ENCODE assay signal across 2 cellular contexts in the genomic region with DNA sequence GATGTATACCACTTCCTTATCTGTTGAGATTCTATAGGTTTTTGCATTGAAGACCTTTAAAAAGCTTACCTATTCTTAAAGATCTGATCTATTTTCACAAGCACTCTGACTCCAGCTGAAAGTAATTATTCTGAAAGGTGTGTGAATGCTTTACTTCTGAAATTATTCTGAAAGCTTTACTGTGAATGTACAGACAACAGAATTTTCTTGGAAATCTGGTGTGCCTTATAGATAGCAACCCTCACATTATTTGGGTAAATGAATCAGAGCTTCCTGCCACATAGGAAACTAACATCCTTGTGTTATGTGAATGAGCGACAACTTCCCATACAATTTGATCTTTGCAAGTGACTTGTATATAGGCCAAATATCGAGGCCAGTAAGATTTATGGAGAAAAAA.
TF ChIP-seq lines count a peak whose summit lies in the region.

No MANE protein-coding gene starts in this region.

TF ChIP-seq in SK-N-SH, 30 proteins besides CTCF, POLR2A, EP300 and RAD21:
- TF ChIP-seq SIN3A (IDR thresholded peaks at IDR 0.05; ENCODE audit: borderline replicate concordance, low read depth, low read length) = no peak
- TF ChIP-seq MXI1 (IDR thresholded peaks at IDR 0.05; ENCODE audit: low read depth, low read length) = no peak
- TF ChIP-seq, protein P1, sequence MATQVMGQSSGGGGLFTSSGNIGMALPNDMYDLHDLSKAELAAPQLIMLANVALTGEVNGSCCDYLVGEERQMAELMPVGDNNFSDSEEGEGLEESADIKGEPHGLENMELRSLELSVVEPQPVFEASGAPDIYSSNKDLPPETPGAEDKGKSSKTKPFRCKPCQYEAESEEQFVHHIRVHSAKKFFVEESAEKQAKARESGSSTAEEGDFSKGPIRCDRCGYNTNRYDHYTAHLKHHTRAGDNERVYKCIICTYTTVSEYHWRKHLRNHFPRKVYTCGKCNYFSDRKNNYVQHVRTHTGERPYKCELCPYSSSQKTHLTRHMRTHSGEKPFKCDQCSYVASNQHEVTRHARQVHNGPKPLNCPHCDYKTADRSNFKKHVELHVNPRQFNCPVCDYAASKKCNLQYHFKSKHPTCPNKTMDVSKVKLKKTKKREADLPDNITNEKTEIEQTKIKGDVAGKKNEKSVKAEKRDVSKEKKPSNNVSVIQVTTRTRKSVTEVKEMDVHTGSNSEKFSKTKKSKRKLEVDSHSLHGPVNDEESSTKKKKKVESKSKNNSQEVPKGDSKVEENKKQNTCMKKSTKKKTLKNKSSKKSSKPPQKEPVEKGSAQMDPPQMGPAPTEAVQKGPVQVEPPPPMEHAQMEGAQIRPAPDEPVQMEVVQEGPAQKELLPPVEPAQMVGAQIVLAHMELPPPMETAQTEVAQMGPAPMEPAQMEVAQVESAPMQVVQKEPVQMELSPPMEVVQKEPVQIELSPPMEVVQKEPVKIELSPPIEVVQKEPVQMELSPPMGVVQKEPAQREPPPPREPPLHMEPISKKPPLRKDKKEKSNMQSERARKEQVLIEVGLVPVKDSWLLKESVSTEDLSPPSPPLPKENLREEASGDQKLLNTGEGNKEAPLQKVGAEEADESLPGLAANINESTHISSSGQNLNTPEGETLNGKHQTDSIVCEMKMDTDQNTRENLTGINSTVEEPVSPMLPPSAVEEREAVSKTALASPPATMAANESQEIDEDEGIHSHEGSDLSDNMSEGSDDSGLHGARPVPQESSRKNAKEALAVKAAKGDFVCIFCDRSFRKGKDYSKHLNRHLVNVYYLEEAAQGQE (IDR thresholded peaks at IDR 0.05; ENCODE audit: low read depth, low read length) = no peak
- no peak for TF ChIP-seq POLR2AphosphoS5 (IDR thresholded peaks at IDR 0.05; ENCODE audit: low read depth, low read length)
- TF ChIP-seq, protein P2, sequence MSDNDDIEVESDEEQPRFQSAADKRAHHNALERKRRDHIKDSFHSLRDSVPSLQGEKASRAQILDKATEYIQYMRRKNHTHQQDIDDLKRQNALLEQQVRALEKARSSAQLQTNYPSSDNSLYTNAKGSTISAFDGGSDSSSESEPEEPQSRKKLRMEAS (IDR thresholded peaks at IDR 0.05; ENCODE audit: low read depth) = no peak

TF ChIP-seq in SK-N-SH treated with all-trans-retinoic acid at 6 μM for 48 hours, 23 proteins besides CTCF, POLR2A, EP300 and RAD21:
- no peak for TF ChIP-seq OSR1 (CRISPR knock-in tag; IDR thresholded peaks at IDR 0.05)
- no peak for TF ChIP-seq GLIS3 (CRISPR knock-in tag; IDR thresholded peaks at IDR 0.05)
- TF ChIP-seq, protein P3, sequence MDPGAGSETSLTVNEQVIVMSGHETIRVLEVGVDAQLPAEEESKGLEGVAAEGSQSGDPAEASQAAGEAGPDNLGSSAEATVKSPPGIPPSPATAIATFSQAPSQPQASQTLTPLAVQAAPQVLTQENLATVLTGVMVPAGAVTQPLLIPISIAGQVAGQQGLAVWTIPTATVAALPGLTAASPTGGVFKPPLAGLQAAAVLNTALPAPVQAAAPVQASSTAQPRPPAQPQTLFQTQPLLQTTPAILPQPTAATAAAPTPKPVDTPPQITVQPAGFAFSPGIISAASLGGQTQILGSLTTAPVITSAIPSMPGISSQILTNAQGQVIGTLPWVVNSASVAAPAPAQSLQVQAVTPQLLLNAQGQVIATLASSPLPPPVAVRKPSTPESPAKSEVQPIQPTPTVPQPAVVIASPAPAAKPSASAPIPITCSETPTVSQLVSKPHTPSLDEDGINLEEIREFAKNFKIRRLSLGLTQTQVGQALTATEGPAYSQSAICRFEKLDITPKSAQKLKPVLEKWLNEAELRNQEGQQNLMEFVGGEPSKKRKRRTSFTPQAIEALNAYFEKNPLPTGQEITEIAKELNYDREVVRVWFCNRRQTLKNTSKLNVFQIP (CRISPR knock-in tag; IDR thresholded peaks at IDR 0.05; ENCODE audit: borderline replicate concordance, low read depth) = no peak
- TF ChIP-seq ZFP30 (CRISPR knock-in tag; IDR thresholded peaks at IDR 0.05) = no peak
- TF ChIP-seq CSDC2 (CRISPR knock-in tag; IDR thresholded peaks at IDR 0.05) = no peak
- no peak for TF ChIP-seq BACH2 (CRISPR knock-in tag; IDR thresholded peaks at IDR 0.05; ENCODE audit: borderline replicate concordance)
- TF ChIP-seq ZFP3 (CRISPR knock-in tag; IDR thresholded peaks at IDR 0.05) = no peak
- TF ChIP-seq, protein P4, sequence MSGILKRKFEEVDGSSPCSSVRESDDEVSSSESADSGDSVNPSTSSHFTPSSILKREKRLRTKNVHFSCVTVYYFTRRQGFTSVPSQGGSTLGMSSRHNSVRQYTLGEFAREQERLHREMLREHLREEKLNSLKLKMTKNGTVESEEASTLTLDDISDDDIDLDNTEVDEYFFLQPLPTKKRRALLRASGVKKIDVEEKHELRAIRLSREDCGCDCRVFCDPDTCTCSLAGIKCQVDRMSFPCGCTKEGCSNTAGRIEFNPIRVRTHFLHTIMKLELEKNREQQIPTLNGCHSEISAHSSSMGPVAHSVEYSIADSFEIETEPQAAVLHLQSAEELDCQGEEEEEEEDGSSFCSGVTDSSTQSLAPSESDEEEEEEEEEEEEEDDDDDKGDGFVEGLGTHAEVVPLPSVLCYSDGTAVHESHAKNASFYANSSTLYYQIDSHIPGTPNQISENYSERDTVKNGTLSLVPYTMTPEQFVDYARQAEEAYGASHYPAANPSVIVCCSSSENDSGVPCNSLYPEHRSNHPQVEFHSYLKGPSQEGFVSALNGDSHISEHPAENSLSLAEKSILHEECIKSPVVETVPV (CRISPR knock-in tag; IDR thresholded peaks at IDR 0.05) = no peak
- TF ChIP-seq ARNTL (CRISPR knock-in tag; IDR thresholded peaks at IDR 0.05; ENCODE audit: borderline replicate concordance, low read depth) = no peak
- no peak for TF ChIP-seq ESRRG (CRISPR knock-in tag; IDR thresholded peaks at IDR 0.05)
- TF ChIP-seq TOX (CRISPR knock-in tag; IDR thresholded peaks at IDR 0.05; ENCODE audit: borderline replicate concordance) = no peak
